Comparison of ENCODE assay signal across 1 cellular context in the genomic region with DNA sequence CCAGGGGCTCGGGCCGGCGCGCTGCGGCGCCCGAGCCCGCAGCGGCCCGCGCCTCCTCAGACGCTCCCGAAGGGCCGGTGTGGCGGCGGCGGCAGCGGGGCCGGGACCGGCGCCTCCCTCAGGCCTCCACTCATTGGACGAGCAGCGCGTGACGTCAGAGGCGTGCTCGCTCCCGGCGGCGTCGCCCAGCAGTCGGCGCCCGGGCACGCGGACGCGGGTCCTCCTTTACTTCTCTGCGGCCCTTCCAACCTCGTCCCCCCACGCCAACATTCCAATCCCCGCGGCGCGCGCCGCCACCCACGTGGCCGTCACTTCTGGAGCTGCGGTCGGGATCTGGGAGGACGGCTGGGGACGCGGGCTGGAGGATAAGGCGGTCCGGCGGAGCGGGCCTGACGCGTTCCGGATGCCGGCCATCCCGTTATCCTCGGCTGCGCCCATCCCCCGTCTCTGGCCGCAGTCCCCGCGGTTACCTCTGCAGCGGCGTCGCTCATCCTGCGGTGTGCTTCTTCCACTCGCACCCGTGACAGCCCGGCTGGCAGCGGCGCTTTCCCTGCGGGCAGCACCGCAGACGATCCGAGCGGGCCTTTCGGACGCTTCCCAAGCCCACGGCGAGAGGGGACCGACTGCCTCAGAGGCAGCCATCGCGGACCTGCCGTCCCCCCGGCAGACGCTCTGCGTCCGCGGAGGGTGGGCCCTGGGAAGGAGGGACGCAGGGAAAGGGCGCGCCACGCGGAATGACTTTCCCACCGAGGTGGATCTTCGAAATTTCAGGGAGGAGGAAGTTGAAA.
TF ChIP-seq lines count a peak whose summit lies in the region.

A gene with protein sequence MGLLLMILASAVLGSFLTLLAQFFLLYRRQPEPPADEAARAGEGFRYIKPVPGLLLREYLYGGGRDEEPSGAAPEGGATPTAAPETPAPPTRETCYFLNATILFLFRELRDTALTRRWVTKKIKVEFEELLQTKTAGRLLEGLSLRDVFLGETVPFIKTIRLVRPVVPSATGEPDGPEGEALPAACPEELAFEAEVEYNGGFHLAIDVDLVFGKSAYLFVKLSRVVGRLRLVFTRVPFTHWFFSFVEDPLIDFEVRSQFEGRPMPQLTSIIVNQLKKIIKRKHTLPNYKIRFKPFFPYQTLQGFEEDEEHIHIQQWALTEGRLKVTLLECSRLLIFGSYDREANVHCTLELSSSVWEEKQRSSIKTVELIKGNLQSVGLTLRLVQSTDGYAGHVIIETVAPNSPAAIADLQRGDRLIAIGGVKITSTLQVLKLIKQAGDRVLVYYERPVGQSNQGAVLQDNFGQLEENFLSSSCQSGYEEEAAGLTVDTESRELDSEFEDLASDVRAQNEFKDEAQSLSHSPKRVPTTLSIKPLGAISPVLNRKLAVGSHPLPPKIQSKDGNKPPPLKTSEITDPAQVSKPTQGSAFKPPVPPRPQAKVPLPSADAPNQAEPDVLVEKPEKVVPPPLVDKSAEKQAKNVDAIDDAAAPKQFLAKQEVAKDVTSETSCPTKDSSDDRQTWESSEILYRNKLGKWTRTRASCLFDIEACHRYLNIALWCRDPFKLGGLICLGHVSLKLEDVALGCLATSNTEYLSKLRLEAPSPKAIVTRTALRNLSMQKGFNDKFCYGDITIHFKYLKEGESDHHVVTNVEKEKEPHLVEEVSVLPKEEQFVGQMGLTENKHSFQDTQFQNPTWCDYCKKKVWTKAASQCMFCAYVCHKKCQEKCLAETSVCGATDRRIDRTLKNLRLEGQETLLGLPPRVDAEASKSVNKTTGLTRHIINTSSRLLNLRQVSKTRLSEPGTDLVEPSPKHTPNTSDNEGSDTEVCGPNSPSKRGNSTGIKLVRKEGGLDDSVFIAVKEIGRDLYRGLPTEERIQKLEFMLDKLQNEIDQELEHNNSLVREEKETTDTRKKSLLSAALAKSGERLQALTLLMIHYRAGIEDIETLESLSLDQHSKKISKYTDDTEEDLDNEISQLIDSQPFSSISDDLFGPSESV (minus strand): TSS at position 81 of the 788 bp plus-strand sequence. CDS start 213 bp downstream, outside the sequence.

TF ChIP-seq in HEK293, 187 proteins besides CTCF, POLR2A, EP300 and RAD21 (continued from another document and continues in another):
- TF ChIP-seq, protein P1, sequence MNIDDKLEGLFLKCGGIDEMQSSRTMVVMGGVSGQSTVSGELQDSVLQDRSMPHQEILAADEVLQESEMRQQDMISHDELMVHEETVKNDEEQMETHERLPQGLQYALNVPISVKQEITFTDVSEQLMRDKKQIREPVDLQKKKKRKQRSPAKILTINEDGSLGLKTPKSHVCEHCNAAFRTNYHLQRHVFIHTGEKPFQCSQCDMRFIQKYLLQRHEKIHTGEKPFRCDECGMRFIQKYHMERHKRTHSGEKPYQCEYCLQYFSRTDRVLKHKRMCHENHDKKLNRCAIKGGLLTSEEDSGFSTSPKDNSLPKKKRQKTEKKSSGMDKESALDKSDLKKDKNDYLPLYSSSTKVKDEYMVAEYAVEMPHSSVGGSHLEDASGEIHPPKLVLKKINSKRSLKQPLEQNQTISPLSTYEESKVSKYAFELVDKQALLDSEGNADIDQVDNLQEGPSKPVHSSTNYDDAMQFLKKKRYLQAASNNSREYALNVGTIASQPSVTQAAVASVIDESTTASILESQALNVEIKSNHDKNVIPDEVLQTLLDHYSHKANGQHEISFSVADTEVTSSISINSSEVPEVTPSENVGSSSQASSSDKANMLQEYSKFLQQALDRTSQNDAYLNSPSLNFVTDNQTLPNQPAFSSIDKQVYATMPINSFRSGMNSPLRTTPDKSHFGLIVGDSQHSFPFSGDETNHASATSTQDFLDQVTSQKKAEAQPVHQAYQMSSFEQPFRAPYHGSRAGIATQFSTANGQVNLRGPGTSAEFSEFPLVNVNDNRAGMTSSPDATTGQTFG (tag by site-specific recombination; IDR thresholded peaks at IDR 0.05; ENCODE audit: borderline replicate concordance) = no peak
- peak; percentile 28; the same call in 1 of the 2 replicates for TF ChIP-seq KLF1 (tag by site-specific recombination; IDR thresholded peaks at IDR 0.05)
- TF ChIP-seq HOXD13 (CRISPR knock-in tag; IDR thresholded peaks at IDR 0.05; ENCODE audit: borderline replicate concordance) = no peak; the same call in 1 of the 2 replicates
- peak; percentile 74 for TF ChIP-seq GLIS1 (tag by site-specific recombination; IDR thresholded peaks at IDR 0.05)
- TF ChIP-seq, protein P2, sequence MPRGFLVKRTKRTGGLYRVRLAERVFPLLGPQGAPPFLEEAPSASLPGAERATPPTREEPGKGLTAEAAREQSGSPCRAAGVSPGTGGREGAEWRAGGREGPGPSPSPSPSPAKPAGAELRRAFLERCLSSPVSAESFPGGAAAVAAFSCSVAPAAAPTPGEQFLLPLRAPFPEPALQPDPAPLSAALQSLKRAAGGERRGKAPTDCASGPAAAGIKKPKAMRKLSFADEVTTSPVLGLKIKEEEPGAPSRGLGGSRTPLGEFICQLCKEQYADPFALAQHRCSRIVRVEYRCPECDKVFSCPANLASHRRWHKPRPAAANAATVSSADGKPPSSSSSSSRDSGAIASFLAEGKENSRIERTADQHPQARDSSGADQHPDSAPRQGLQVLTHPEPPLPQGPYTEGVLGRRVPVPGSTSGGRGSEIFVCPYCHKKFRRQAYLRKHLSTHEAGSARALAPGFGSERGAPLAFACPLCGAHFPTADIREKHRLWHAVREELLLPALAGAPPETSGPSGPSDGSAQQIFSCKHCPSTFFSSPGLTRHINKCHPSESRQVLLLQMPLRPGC (tag by site-specific recombination; IDR thresholded peaks at IDR 0.05) = peak; percentile 69
- no peak for TF ChIP-seq ZNF624 (tag by site-specific recombination; IDR thresholded peaks at IDR 0.05)
- TF ChIP-seq, protein P3, sequence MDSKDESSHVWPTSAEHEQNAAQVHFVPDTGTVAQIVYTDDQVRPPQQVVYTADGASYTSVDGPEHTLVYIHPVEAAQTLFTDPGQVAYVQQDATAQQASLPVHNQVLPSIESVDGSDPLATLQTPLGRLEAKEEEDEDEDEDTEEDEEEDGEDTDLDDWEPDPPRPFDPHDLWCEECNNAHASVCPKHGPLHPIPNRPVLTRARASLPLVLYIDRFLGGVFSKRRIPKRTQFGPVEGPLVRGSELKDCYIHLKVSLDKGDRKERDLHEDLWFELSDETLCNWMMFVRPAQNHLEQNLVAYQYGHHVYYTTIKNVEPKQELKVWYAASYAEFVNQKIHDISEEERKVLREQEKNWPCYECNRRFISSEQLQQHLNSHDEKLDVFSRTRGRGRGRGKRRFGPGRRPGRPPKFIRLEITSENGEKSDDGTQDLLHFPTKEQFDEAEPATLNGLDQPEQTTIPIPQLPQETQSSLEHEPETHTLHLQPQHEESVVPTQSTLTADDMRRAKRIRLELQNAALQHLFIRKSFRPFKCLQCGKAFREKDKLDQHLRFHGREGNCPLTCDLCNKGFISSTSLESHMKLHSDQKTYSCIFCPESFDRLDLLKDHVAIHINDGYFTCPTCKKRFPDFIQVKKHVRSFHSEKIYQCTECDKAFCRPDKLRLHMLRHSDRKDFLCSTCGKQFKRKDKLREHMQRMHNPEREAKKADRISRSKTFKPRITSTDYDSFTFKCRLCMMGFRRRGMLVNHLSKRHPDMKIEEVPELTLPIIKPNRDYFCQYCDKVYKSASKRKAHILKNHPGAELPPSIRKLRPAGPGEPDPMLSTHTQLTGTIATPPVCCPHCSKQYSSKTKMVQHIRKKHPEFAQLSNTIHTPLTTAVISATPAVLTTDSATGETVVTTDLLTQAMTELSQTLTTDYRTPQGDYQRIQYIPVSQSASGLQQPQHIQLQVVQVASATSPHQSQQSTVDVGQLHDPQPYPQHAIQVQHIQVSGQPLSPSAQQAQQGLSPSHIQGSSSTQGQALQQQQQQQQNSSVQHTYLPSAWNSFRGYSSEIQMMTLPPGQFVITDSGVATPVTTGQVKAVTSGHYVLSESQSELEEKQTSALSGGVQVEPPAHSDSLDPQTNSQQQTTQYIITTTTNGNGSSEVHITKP (tag by site-specific recombination; IDR thresholded peaks at IDR 0.05) = no peak
- TF ChIP-seq ZNF350 (tag by site-specific recombination; IDR thresholded peaks at IDR 0.05) = no peak
- no peak for TF ChIP-seq HOXC10 (CRISPR knock-in tag; IDR thresholded peaks at IDR 0.05)
- peak; percentile 67 for TF ChIP-seq ZBTB10 (tag by site-specific recombination; IDR thresholded peaks at IDR 0.05)
- TF ChIP-seq, protein P4, sequence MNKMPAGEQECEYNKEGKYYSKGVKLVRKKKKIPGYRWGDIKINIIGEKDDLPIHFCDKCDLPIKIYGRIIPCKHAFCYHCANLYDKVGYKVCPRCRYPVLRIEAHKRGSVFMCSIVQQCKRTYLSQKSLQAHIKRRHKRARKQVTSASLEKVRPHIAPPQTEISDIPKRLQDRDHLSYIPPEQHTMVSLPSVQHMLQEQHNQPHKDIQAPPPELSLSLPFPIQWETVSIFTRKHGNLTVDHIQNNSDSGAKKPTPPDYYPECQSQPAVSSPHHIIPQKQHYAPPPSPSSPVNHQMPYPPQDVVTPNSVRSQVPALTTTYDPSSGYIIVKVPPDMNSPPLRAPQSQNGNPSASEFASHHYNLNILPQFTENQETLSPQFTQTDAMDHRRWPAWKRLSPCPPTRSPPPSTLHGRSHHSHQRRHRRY (tag by site-specific recombination; IDR thresholded peaks at IDR 0.05) = no peak
- TF ChIP-seq ZNF48 (tag by site-specific recombination; IDR thresholded peaks at IDR 0.05) = no peak
- TF ChIP-seq, protein P5, sequence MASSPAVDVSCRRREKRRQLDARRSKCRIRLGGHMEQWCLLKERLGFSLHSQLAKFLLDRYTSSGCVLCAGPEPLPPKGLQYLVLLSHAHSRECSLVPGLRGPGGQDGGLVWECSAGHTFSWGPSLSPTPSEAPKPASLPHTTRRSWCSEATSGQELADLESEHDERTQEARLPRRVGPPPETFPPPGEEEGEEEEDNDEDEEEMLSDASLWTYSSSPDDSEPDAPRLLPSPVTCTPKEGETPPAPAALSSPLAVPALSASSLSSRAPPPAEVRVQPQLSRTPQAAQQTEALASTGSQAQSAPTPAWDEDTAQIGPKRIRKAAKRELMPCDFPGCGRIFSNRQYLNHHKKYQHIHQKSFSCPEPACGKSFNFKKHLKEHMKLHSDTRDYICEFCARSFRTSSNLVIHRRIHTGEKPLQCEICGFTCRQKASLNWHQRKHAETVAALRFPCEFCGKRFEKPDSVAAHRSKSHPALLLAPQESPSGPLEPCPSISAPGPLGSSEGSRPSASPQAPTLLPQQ (tag by site-specific recombination; IDR thresholded peaks at IDR 0.05) = peak; percentile 81
- TF ChIP-seq ZNF473 (tag by site-specific recombination; IDR thresholded peaks at IDR 0.05) = no peak
- TF ChIP-seq ZFHX2 (tag by site-specific recombination; conservative IDR thresholded peaks at IDR 0.05) = peak; percentile 92
- TF ChIP-seq ZNF26 (tag by site-specific recombination; IDR thresholded peaks at IDR 0.05) = no peak
- no peak for TF ChIP-seq ZNF433 (tag by site-specific recombination; IDR thresholded peaks at IDR 0.05; ENCODE audit: low read depth)
- peak; percentile 96 for TF ChIP-seq OVOL3 (tag by site-specific recombination; IDR thresholded peaks at IDR 0.05)
- no peak for TF ChIP-seq ZNF292 (tag by site-specific recombination; IDR thresholded peaks at IDR 0.05; ENCODE audit: borderline replicate concordance, low read depth)
- TF ChIP-seq ZSCAN23 (tag by site-specific recombination; IDR thresholded peaks at IDR 0.05) = no peak
- TF ChIP-seq ZBTB8A (tag by site-specific recombination; IDR thresholded peaks at IDR 0.05) = no peak; the same call in 1 of the 2 replicates
- no peak for TF ChIP-seq ZFP3 (tag by site-specific recombination; IDR thresholded peaks at IDR 0.05; ENCODE audit: low read depth)
- 0 out of 2 replicates have a peak, but pooled peaks have one; percentile 66 for TF ChIP-seq ZNF777 (tag by site-specific recombination; IDR thresholded peaks at IDR 0.05; ENCODE audit: borderline replicate concordance)
- no peak for TF ChIP-seq SETDB1 (IDR thresholded peaks at IDR 0.05; ENCODE audit: insufficient read length, low read length)
- peak; percentile 71 for TF ChIP-seq EGR2 (tag by site-specific recombination; IDR thresholded peaks at IDR 0.05; ENCODE audit: low read depth)
- TF ChIP-seq ZNF501 (tag by site-specific recombination; IDR thresholded peaks at IDR 0.05) = no peak; the same call in none of the 2 replicates
- TF ChIP-seq ZNF747 (tag by site-specific recombination; IDR thresholded peaks at IDR 0.05) = no peak
- peak; percentile 81 for TF ChIP-seq ZNF2 (tag by site-specific recombination; IDR thresholded peaks at IDR 0.05)
- TF ChIP-seq TRIM28 (IDR thresholded peaks at IDR 0.05; ENCODE audit: borderline replicate concordance, low read length) = no peak
- TF ChIP-seq RBAK (tag by site-specific recombination; IDR thresholded peaks at IDR 0.05) = no peak
- no peak; the same call in 1 of the 2 replicates for TF ChIP-seq ZNF768 (tag by site-specific recombination; IDR thresholded peaks at IDR 0.05)
- peak; percentile 77 for TF ChIP-seq YY2 (tag by site-specific recombination; IDR thresholded peaks at IDR 0.05)
- no peak for TF ChIP-seq ZNF571 (tag by site-specific recombination; IDR thresholded peaks at IDR 0.05)
- TF ChIP-seq ZNF530 (tag by site-specific recombination; IDR thresholded peaks at IDR 0.05; ENCODE audit: low read depth) = no peak
- TF ChIP-seq ZNF10 (tag by site-specific recombination; IDR thresholded peaks at IDR 0.05) = no peak; the same call in 1 of the 2 replicates
- no peak for TF ChIP-seq ZNF544 (tag by site-specific recombination; IDR thresholded peaks at IDR 0.05)
- no peak for TF ChIP-seq SALL2 (tag by site-specific recombination; IDR thresholded peaks at IDR 0.05; ENCODE audit: borderline replicate concordance)
- no peak for TF ChIP-seq SCRT2 (tag by site-specific recombination; IDR thresholded peaks at IDR 0.05)
- no peak for TF ChIP-seq GLI2 (tag by site-specific recombination; IDR thresholded peaks at IDR 0.05; ENCODE audit: borderline replicate concordance, low read depth)
